Comparison of ENCODE assay signal across 26 cellular contexts in genomic region chr5:99453181-99453580, GRCh38.
"Had no signal": no experiment of that assay in that cellular context is flagged by ENCODE, and none has a peak within 500 bp of the region (broad histone marks: within the 10 kb centered on the region; RNA-seq: fewer than 3 reads in every experiment).

No MANE protein-coding gene starts in this region.

- FAIRE-seq: endothelial cell of umbilical vein, islet of Langerhans had no signal

- H3K27ac ChIP-seq: coronary artery, dorsolateral prefrontal cortex, esophagus squamous epithelium, gastrocnemius medialis, heart right ventricle, left lung had no signal

- H3K4me3 ChIP-seq: coronary artery, dorsolateral prefrontal cortex, esophagus squamous epithelium, gastrocnemius medialis, heart right ventricle, left lung, lung had no signal

- DNase-seq: dermis blood vessel endothelial cell; dorsolateral prefrontal cortex; effector CD4-positive, alpha-beta T cell; effector memory CD4-positive, alpha-beta T cell; erythroblast; esophagus squamous epithelium; foreskin fibroblast; foreskin melanocyte; gastrocnemius medialis; glutamatergic neuron; head of caudate nucleus; heart right ventricle; hippocampal formation; kidney; left cardiac atrium; left lung; left ventricle myocardium superior; mammary epithelial cell; mesendoderm; midbrain; naive thymus-derived CD4-positive, alpha-beta T cell had no signal

- H3K36me3 ChIP-seq: esophagus squamous epithelium, gastrocnemius medialis, heart right ventricle, left lung had no signal

- H3K27me3 ChIP-seq: dorsolateral prefrontal cortex, esophagus squamous epithelium, gastrocnemius medialis, heart right ventricle, left lung had no signal

- H3K4me1 ChIP-seq: esophagus squamous epithelium, gastrocnemius medialis, heart right ventricle, left lung had no signal

- H3K9me3 ChIP-seq: esophagus squamous epithelium, gastrocnemius medialis, heart right ventricle, left lung had no signal

- ATAC-seq: esophagus mucosa; gastrocnemius medialis; heart right ventricle; left cardiac atrium; left lung; left ventricle myocardium superior; naive thymus-derived CD4-positive, alpha-beta T cell had no signal
